In genomic region chr2:64019083-64019974, GRCh38 we compare ENCODE assay signal across 8 cellular contexts. TPM values are rescaled to one million over a fixed set of nuclear protein-coding genes. Genes with fewer than 3 reads are reported as not detected.
DNase-seq lines count a peak whose midpoint lies in the region; ATAC-seq, FAIRE-seq and TF ChIP-seq lines count a peak whose summit lies in the region.

VPS54 (minus strand) TSS chr2:64019428; CDS start chr2:63983999, 35,429 bp downstream.

- TF ChIP-seq POLR2A in heart left ventricle (IDR thresholded peaks at IDR 0.05) = no peak
- TF ChIP-seq POLR2A in upper lobe of left lung (IDR thresholded peaks at IDR 0.05) = peak in 3 of 4 donors; percentile 42 to 80 (median 80)

- no peaks in the 10 kb centered on the region for H3K27me3 ChIP-seq in SU-DHL-6 (ENCODE audit: low read length)
- H3K27me3 ChIP-seq in adipocyte (replicated peaks; ENCODE audit: control insufficient read depth, insufficient read depth, low read length) = no peaks in the 10 kb centered on the region
- H3K27me3 ChIP-seq in heart left ventricle = no peaks in the 10 kb centered on the region
- H3K27me3 ChIP-seq in upper lobe of left lung = no peaks in the 10 kb centered on the region

- 2 to 5% (median 3%) methylated on average over 27 to 77 of the region's 77 CpGs for WGBS in heart left ventricle, 4 donors
- WGBS in upper lobe of left lung, 2 donors = 2 to 12% methylated on average over 12 to 55 of the region's 77 CpGs

- no peaks in the 10 kb centered on the region for H4K20me1 ChIP-seq in SU-DHL-6 (ENCODE audit: low read depth, low read length)

- TF ChIP-seq CTCF in GM20000 (IDR thresholded peaks at IDR 0.05; ENCODE audit: extremely low read depth, missing control alignments) = no peak
- no peak for TF ChIP-seq CTCF in SU-DHL-6 (IDR thresholded peaks at IDR 0.05; ENCODE audit: insufficient read depth, low read length, poor library complexity, severe bottlenecking)
- TF ChIP-seq CTCF in heart left ventricle (IDR thresholded peaks at IDR 0.05) = peak in 4 of 12 donors; percentile 4 to 24 (median 12)
- TF ChIP-seq CTCF in upper lobe of left lung (IDR thresholded peaks at IDR 0.05) = peak in 2 of 6 experiments; percentile 33 to 44

- H3K4me1 ChIP-seq in adipocyte (ENCODE audit: control insufficient read depth, insufficient read depth, low read length) (peaks cover 30% of the 10 kb centered on the region), heart left ventricle (peaks cover 0 to 62% (median 32%) of the 10 kb centered on the region in 12 donors), upper lobe of left lung (peaks cover 31 to 44% (median 38%) of the 10 kb centered on the region in 4 donors)

- TF ChIP-seq EP300 in upper lobe of left lung (IDR thresholded peaks at IDR 0.05) = no peak

- DNase-seq in DMS 273 (lab: John Stamatoyannopoulos, UW; ENCODE audit: unreplicated experiment) = peak; percentile 83
- peak; percentile 87 for DNase-seq in GM20000 (ENCODE audit: low spot score)
- DNase-seq in HTR-8/SVneo (ENCODE audit: insufficient read length, low spot score) = peak; percentile 53
- peak; percentile 81 for DNase-seq in adipocyte (ENCODE audit: low read depth)
- DNase-seq in heart left ventricle = peak; percentile 63 to 84 (median 73)
- DNase-seq in posterior vena cava (ENCODE audit: low spot score) = peak; percentile 91
- peak; percentile 52 to 95 for DNase-seq in upper lobe of left lung

- FAIRE-seq in HTR-8/SVneo (lab: Jason Lieb, UNC) = peak; percentile 66

- peak within 1 kb of the TSS; percentile 97 for H3K4me2 ChIP-seq in SU-DHL-6 (ENCODE audit: low read depth, low read length, poor library complexity, severe bottlenecking)

- H3K4me3 ChIP-seq in SU-DHL-6 (ENCODE audit: insufficient read depth, low read length, poor library complexity, severe bottlenecking) (peak within 1 kb of the TSS; percentile 62), adipocyte (ENCODE audit: low read length) (peak within 1 kb of the TSS; percentile 98), heart left ventricle (peak within 1 kb of the TSS; percentile 60 to 92 (median 76)), upper lobe of left lung (peak within 1 kb of the TSS; percentile 61 to 79 (median 70))

- H3K36me3 ChIP-seq in SU-DHL-6 (ENCODE audit: low read length) = no peaks in the 10 kb centered on the region
- no peaks in the 10 kb centered on the region for H3K36me3 ChIP-seq in adipocyte (ENCODE audit: control insufficient read depth, insufficient read depth, low read length, severe bottlenecking)
- no peaks in the 10 kb centered on the region for H3K36me3 ChIP-seq in heart left ventricle
- H3K36me3 ChIP-seq in upper lobe of left lung = no peaks in the 10 kb centered on the region

- H2AFZ ChIP-seq in SU-DHL-6 (ENCODE audit: low read depth, low read length, severe bottlenecking) = peak within 1 kb of the TSS; percentile 100

- no peak within 1 kb of the TSS for H3K27ac ChIP-seq in SU-DHL-6 (ENCODE audit: low read depth, low read length)
- peak within 1 kb of the TSS; percentile 95 to 98 (median 97) for H3K27ac ChIP-seq in heart left ventricle
- peak within 1 kb of the TSS; percentile 97 to 99 (median 98) for H3K27ac ChIP-seq in upper lobe of left lung

- H3K9ac ChIP-seq in SU-DHL-6 (ENCODE audit: low read length) = peak within 1 kb of the TSS; percentile 60
- H3K9ac ChIP-seq in adipocyte (ENCODE audit: low read length) = peak within 1 kb of the TSS; percentile 97

- H3K9me2 ChIP-seq in SU-DHL-6 (replicated peaks; ENCODE audit: insufficient read depth, low read length) = no peaks in the 10 kb centered on the region

- H3K9me3 ChIP-seq in SU-DHL-6 (ENCODE audit: insufficient read depth, low read length) (no peaks in the 10 kb centered on the region), adipocyte (ENCODE audit: control insufficient read depth, low read length) (no peaks in the 10 kb centered on the region), heart left ventricle (no peaks in the 10 kb centered on the region), upper lobe of left lung (no peaks in the 10 kb centered on the region)

- H3K79me2 ChIP-seq in SU-DHL-6 (ENCODE audit: insufficient read depth, low read length) = no peaks in the 10 kb centered on the region

- peak; percentile 55 to 92 (median 85) for ATAC-seq in heart left ventricle
- peak; percentile 87 to 89 for ATAC-seq in upper lobe of left lung (ENCODE audit: low FRiP score in 2 of 2)

- intact Hi-C loops in heart left ventricle (cut with DNase I) = loop anchor here in 1 of 10 donors (10.0 kb wide), 1 partner anchor 325 kb away; no protein-coding TSS in a partner anchor
- intact Hi-C loops in posterior vena cava (cut with DNase I) = no loop called here

- peaks cover 14% of the 10 kb centered on the region for H3F3A ChIP-seq in SU-DHL-6 (ENCODE audit: insufficient read depth)

RNA-seq across cellular contexts. Expression of gene VPS54, which starts in this region (rescaled TPM):
- total RNA-seq in heart left ventricle (10 to 100 TPM in 4 of 9 donors, 1 to 10 TPM in 5; 8.7 to 14.0 (median 9.6) TPM), posterior vena cava (10 to 100 TPM; 18.7 to 22.9 TPM), upper lobe of left lung (10 to 100 TPM; 10.3 to 43.7 (median 21.7) TPM)
- 1 to 10 TPM; 6.4 to 8.7 TPM for polyA plus RNA-seq in heart left ventricle

Comparison
In these comparisons a context has a peak if more than half of its experiments do, and no peak if none do; other contexts are left out.
1. POLR2A ChIP-seq: peak in upper lobe of left lung (3 of 4); none in heart left ventricle (0 of 2).
2. Peak in every context shown above with its lines, with median percentiles within 50 percentile points of each other: DNase-seq and H3K4me3 ChIP-seq.